In the genomic region with DNA sequence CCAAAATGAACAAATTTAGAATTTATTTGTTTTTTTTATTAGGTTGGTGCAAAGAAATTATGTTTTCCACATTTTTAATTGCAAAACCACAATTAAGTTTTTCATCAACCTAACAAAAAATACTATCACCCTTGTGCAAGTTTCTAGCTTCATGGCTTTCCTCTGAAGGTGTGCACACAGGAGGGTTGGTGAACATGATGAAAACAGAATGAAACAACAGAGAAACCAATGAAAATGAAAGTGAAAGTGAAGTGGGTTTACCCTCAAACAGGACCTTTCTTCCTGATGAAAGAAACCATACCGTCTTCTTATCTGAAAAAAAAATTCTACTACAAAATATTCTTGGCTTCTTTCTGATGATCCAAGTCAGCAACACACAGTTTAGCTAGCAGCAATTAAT, we compare ENCODE assay signal across 10 cellular contexts.
DNase-seq lines count a peak whose midpoint lies in the region; ATAC-seq and TF ChIP-seq lines count a peak whose summit lies in the region.
"Had no signal": no experiment of that assay in that cellular context is flagged by ENCODE, and none has a peak within 500 bp of the region (broad histone marks: within the 10 kb centered on the region; RNA-seq: fewer than 3 reads in every experiment).

No MANE protein-coding gene starts in this region.

- ATAC-seq in activated T-cell treated with anti-CD3 and anti-CD28 coated beads, Interleukin-2, amount 50 U/mL, for 4 hours: peak in 1 of 2 donors; percentile 21

- peak overlapping the region; percentile 74 for H3K4me2 ChIP-seq in SK-N-SH

- peaks cover 9% of the 10 kb centered on the region for H3K9me3 Mint-ChIP-seq in activated T-cell treated with anti-CD3 and anti-CD28 coated beads, Interleukin-2, amount 50 U/mL, for 4 hours

- H2AFZ ChIP-seq in SK-N-SH (ENCODE audit: low read depth): peak overlapping the region; percentile 88; the same call in 1 of the 2 replicates

- TF ChIP-seq RAD21 in SK-N-SH (IDR thresholded peaks at IDR 0.05; ENCODE audit: low read length): no peak

- peak overlapping the region; percentile 67 for H3K4me3 Mint-ChIP-seq in activated T-cell treated with anti-CD3 and anti-CD28 coated beads, Interleukin-2, amount 50 U/mL, for 4 hours

- no peaks in the 10 kb centered on the region for H4K20me1 ChIP-seq in SK-N-SH (ENCODE audit: insufficient read depth)

- TF ChIP-seq EP300 in SK-N-SH (IDR thresholded peaks at IDR 0.05; ENCODE audit: borderline replicate concordance in 1 of 2, low read depth in 1 of 2, low read length in 1 of 2): no peak

- H3K79me2 ChIP-seq in SK-N-SH (ENCODE audit: insufficient read depth): no peaks in the 10 kb centered on the region

- H3K36me3 Mint-ChIP-seq in activated T-cell treated with anti-CD3 and anti-CD28 coated beads, Interleukin-2, amount 50 U/mL, for 4 hours (ENCODE audit: insufficient read depth): no peaks in the 10 kb centered on the region

- no peaks in the 10 kb centered on the region for H3K9me3 ChIP-seq in SK-N-SH

- H3K4me1 Mint-ChIP-seq in activated T-cell treated with anti-CD3 and anti-CD28 coated beads, Interleukin-2, amount 50 U/mL, for 4 hours (ENCODE audit: low read depth): peaks cover 20% of the 10 kb centered on the region

- no peaks in the 10 kb centered on the region for H3F3A ChIP-seq in SK-N-SH (replicated peaks; ENCODE audit: insufficient read depth)

- no peaks in the 10 kb centered on the region; a peak in 1 of 4 replicates for H3K4me1 ChIP-seq in SK-N-SH (ENCODE audit: control insufficient read depth in 1 of 2, insufficient read depth in 2 of 2, low read depth in 1 of 2, low read length in 1 of 2)

- POLR2A ChIA-PET in SK-N-SH (lab: Yijun Ruan, JAX): no interaction called here

- H3K27me3 Mint-ChIP-seq in activated T-cell treated with anti-CD3 and anti-CD28 coated beads, Interleukin-2, amount 50 U/mL, for 4 hours (ENCODE audit: low read depth): no peaks in the 10 kb centered on the region

- H3K27ac ChIP-seq in SK-N-SH (ENCODE audit: low read depth in 2 of 2, low read length in 1 of 2): no peak overlapping the region

- TF ChIP-seq CTCF in SK-N-SH (IDR thresholded peaks at IDR 0.05): no peak
- no peak for TF ChIP-seq CTCF in fibroblast of the aortic adventitia (IDR thresholded peaks at IDR 0.05; ENCODE audit: insufficient read depth, low read length)

- no peaks in the 10 kb centered on the region for H3K27me3 ChIP-seq in SK-N-SH (ENCODE audit: insufficient read depth)

- no peaks in the 10 kb centered on the region for H3K36me3 ChIP-seq in SK-N-SH (replicated peaks in 1 of 2; ENCODE audit: control insufficient read depth in 1 of 2, insufficient read depth in 2 of 2, low read length in 1 of 2)

- no peak for DNase-seq in activated T-cell treated with anti-CD3 and anti-CD28 coated beads, Interleukin-2, amount 50 U/mL, for 4 hours
- DNase-seq in activated T-cell treated with anti-CD3 and anti-CD28 coated beads for 4 hours (no peak), SK-N-SH (no peak), fibroblast of the aortic adventitia (ENCODE audit: low read depth) (peak; percentile 55), stromal cell of bone marrow (ENCODE audit: low read depth) (peak; percentile 3), D341Med (ENCODE audit: low spot score) (no peak), cerebellar cortex (ENCODE audit: low spot score) (no peak), pons (ENCODE audit: low spot score) (no peak)
- DNase-seq: H7, NCI-H524 had no signal

- H3K4me3 ChIP-seq in SK-N-SH (ENCODE audit: low read depth in 2 of 2, low read length in 1 of 2) (peak overlapping the region; percentile 14 to 51; a peak in 2 of 4 replicates), fibroblast of the aortic adventitia (ENCODE audit: low read depth, low read length) (peak overlapping the region; percentile 16)

- CTCF ChIA-PET in SK-N-SH (lab: Yijun Ruan, JAX): interaction anchor here (1.4 kb wide), 1 partner anchor 113 kb away, joined by 3 read pairs; no protein-coding TSS in a partner anchor

- WGBS in SK-N-SH (ENCODE audit: low lambda C conversion rate): 27% methylated on average over 1 of the region's 1 CpG

- no peaks in the 10 kb centered on the region for H3K9me2 ChIP-seq in SK-N-SH

- peak overlapping the region; percentile 43 for H3K9ac ChIP-seq in SK-N-SH

TF ChIP-seq in SK-N-SH, 30 proteins besides CTCF, POLR2A, EP300 and RAD21:
- TF ChIP-seq NRF1 (IDR thresholded peaks at IDR 0.05; ENCODE audit: low read depth, low read length): no peak
- TF ChIP-seq TAF1 (IDR thresholded peaks at IDR 0.05; ENCODE audit: borderline replicate concordance, low read depth, low read length): peak; percentile 8; the same call in 1 of the 2 replicates

Comparison
In these comparisons a context has a peak if more than half of its experiments do, and no peak if none do; other contexts are left out.
1. DNase-seq: peak in fibroblast of the aortic adventitia (single experiment) and stromal cell of bone marrow (single experiment); none in activated T-cell treated with anti-CD3 and anti-CD28 coated beads, Interleukin-2, amount 50 U/mL, for 4 hours (single experiment), activated T-cell treated with anti-CD3 and anti-CD28 coated beads for 4 hours (single experiment), SK-N-SH (single experiment), D341Med (single experiment), cerebellar cortex (single experiment) and pons (single experiment).